ENCODE assay signal across 26 cellular contexts in the genomic region with DNA sequence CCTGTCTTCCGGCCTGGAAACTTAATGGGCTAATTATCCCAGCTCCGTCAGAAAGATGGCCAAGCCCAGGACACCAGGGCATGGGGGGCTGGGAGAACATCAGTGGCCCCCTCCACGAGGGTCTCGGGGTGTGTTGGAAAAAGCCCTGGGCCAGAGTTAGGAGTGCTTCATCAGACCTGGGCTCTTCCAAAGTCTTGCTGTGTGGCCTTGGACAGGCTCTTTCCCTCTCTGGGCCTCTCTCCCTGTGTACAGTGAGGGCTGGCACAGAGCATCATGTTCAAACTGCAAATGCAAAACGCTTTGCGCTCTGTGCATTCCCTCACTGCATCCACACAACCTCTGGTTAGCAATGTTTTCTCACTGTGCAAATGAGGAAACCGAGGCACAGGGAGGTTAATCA. TPM values are rescaled to one million over a fixed set of nuclear protein-coding genes. Genes with fewer than 3 reads are reported as not detected.
"Had no signal": no experiment of that assay in that cellular context is flagged by ENCODE, and none has a peak within 500 bp of the region (broad histone marks: within the 10 kb centered on the region; RNA-seq: fewer than 3 reads in every experiment).

No MANE protein-coding gene starts in this region.

- H3K9me3 ChIP-seq: colonic mucosa, lower lobe of right lung had no signal

- H3K4me1 Mint-ChIP-seq: immature natural killer cell, mesothelial cell of epicardium, naive B cell had no signal

- H3K4me3 ChIP-seq: colonic mucosa, dorsolateral prefrontal cortex, esophagus muscularis mucosa, gastroesophageal sphincter, heart left ventricle, hepatocyte, left lung, lower lobe of right lung, mucosa of descending colon had no signal

- DNase-seq: colonic mucosa; cortex of kidney; dorsolateral prefrontal cortex; effector CD4-positive, alpha-beta T cell; effector memory CD4-positive, alpha-beta T cell; foreskin keratinocyte; heart left ventricle; hypothalamus; immature natural killer cell; islet precursor cell; kidney; kidney glomerular epithelial cell; left colon; left ventricle myocardium superior; lower lobe of right lung; mesenchymal stem cell; mucosa of descending colon; naive B cell had no signal

- H3K4me1 ChIP-seq: colonic mucosa, esophagus muscularis mucosa, foreskin keratinocyte, gastroesophageal sphincter, heart left ventricle, left lung, lower lobe of right lung had no signal

- H3K79me2 ChIP-seq: hepatocyte had no signal

- H3K27me3 ChIP-seq: colonic mucosa, dorsolateral prefrontal cortex, esophagus muscularis mucosa, foreskin keratinocyte, gastroesophageal sphincter, heart left ventricle, hepatocyte, left lung had no signal

- H3K27ac ChIP-seq: colonic mucosa, dorsolateral prefrontal cortex, esophagus muscularis mucosa, foreskin keratinocyte, gastroesophageal sphincter, heart left ventricle, hepatocyte, left lung, lower lobe of right lung had no signal

- H3K4me3 Mint-ChIP-seq: dendritic cell treated with granulocyte-macrophage colony-stimulating factor and Interleukin-4, amounts not matched to agents 40 ng/mL and 50 ng/mL, for 4 days; immature natural killer cell; mesothelial cell of epicardium; naive B cell had no signal

- FAIRE-seq: endothelial cell of umbilical vein, frontal cortex, kidney had no signal

- ATAC-seq: foreskin keratinocyte, gastroesophageal sphincter, heart left ventricle, left colon, left lung, left ventricle myocardium superior, lower lobe of right lung, mucosa of descending colon had no signal

- H3K4me2 ChIP-seq: hepatocyte had no signal

- H3K36me3 Mint-ChIP-seq: immature natural killer cell had no signal

- H3K27me3 Mint-ChIP-seq: dendritic cell treated with granulocyte-macrophage colony-stimulating factor and Interleukin-4, amounts not matched to agents 40 ng/mL and 50 ng/mL, for 4 days had no signal

- H3K9me3 Mint-ChIP-seq: immature natural killer cell had no signal

- H2AFZ ChIP-seq: hepatocyte had no signal

- H3K27ac Mint-ChIP-seq: dendritic cell treated with granulocyte-macrophage colony-stimulating factor and Interleukin-4, amounts not matched to agents 40 ng/mL and 50 ng/mL, for 4 days; immature natural killer cell; mesothelial cell of epicardium; naive B cell had no signal

RNA-seq across cellular contexts. Expression of a gene that starts 48.3 kb away (rescaled TPM):
- polyA plus RNA-seq: immature natural killer cell had no signal
